ENCODE assay signal across 15 cellular contexts in genomic region chr10:49791100-49791499, GRCh38. TPM values are rescaled to one million over a fixed set of nuclear protein-coding genes. Genes with fewer than 3 reads are reported as not detected.
DNase-seq lines count a peak whose midpoint lies in the region; ATAC-seq and TF ChIP-seq lines count a peak whose summit lies in the region.
"Had no signal": no experiment of that assay in that cellular context is flagged by ENCODE, and none has a peak within 500 bp of the region (broad histone marks: within the 10 kb centered on the region; RNA-seq: fewer than 3 reads in every experiment).

No MANE protein-coding gene starts in this region.

- POLR2A ChIA-PET in WTC11 (lab: Charles Lee): no interaction called here

- H3K27ac Mint-ChIP-seq in WTC11: no peak overlapping the region; the same call in 1 of the 2 replicates
- H3K27ac Mint-ChIP-seq: CD8-positive, alpha-beta T cell had no signal

- no peaks in the 10 kb centered on the region for H3K79me2 ChIP-seq in parathyroid adenoma

- ATAC-seq in WTC11 (0 out of 2 replicates have a peak, but pooled peaks have one; percentile 24), GM19328 (IDR thresholded peaks at IDR 0.05; ENCODE audit: unreplicated experiment) (no peak)
- ATAC-seq: CD8-positive, alpha-beta T cell had no signal

- no peaks in the 10 kb centered on the region for H3K9me3 ChIP-seq in parathyroid adenoma (ENCODE audit: control insufficient read depth, low read length)
- H3K9me3 ChIP-seq: BLaER1 treated with 17β-estradiol and CSF1 and Interleukin-3, amounts not matched to agents 10 nM and 100 nM; HAP-1 had no signal

- no peaks in the 10 kb centered on the region for H3K9me3 Mint-ChIP-seq in WTC11
- H3K9me3 Mint-ChIP-seq: CD8-positive, alpha-beta T cell had no signal

- H3K36me3 Mint-ChIP-seq in WTC11: no peaks in the 10 kb centered on the region
- H3K36me3 Mint-ChIP-seq: CD8-positive, alpha-beta T cell had no signal

- CTCF ChIA-PET in WTC11 (lab: Charles Lee): interaction anchor here (1.0 kb wide), 1 partner anchor 128 kb away, joined by 3 read pairs; no protein-coding TSS in a partner anchor

- DNase-seq in NCI-H510A treated with DMSO at 0.1 percent for 48 hours (lab: John Stamatoyannopoulos, UW) (peak; percentile 2), NCI-H510A (lab: John Stamatoyannopoulos, UW) (no peak), OCI-M1 (lab: John Stamatoyannopoulos, UW) (peak; percentile 18), WTC11 (ENCODE audit: low spot score) (no peak), amniotic stem cell (lab: John Stamatoyannopoulos, UW) (no peak), NCI-H69 (lab: John Stamatoyannopoulos, UW) (no peak)
- DNase-seq: 8988T; Calu3; CD8-positive, alpha-beta T cell; IMR-90; KBM-7 had no signal

- H3K36me3 ChIP-seq in parathyroid adenoma (ENCODE audit: control insufficient read depth, insufficient read depth, low read length): no peaks in the 10 kb centered on the region
- H3K36me3 ChIP-seq: BLaER1 treated with 17β-estradiol and CSF1 and Interleukin-3, amounts not matched to agents 10 nM and 100 nM; HAP-1 had no signal

- H3K4me3 ChIP-seq in parathyroid adenoma (ENCODE audit: low read depth, low read length): no peak overlapping the region
- H3K4me3 ChIP-seq: BLaER1 treated with 17β-estradiol and CSF1 and Interleukin-3, amounts not matched to agents 10 nM and 100 nM; HAP-1 had no signal

- no peak overlapping the region for H3K27ac ChIP-seq in parathyroid adenoma
- H3K27ac ChIP-seq: BLaER1 treated with 17β-estradiol and CSF1 and Interleukin-3, amounts not matched to agents 10 nM and 100 nM had no signal

- no peaks in the 10 kb centered on the region for H3K27me3 ChIP-seq in parathyroid adenoma (ENCODE audit: control insufficient read depth, insufficient read depth, low read length)
- H3K27me3 ChIP-seq: BLaER1 treated with 17β-estradiol and CSF1 and Interleukin-3, amounts not matched to agents 10 nM and 100 nM had no signal

- peak overlapping the region; percentile 61 for H2AFZ ChIP-seq in parathyroid adenoma

- H3K4me3 Mint-ChIP-seq in WTC11: no peak overlapping the region
- H3K4me3 Mint-ChIP-seq: CD8-positive, alpha-beta T cell had no signal

- no peak overlapping the region for H3K4me2 ChIP-seq in parathyroid adenoma (ENCODE audit: low read length)
- H3K4me2 ChIP-seq: BLaER1 treated with 17β-estradiol and CSF1 and Interleukin-3, amounts not matched to agents 10 nM and 100 nM had no signal

- TF ChIP-seq CTCF in WTC11 (IDR thresholded peaks at IDR 0.05) (no peak), parathyroid adenoma (IDR thresholded peaks at IDR 0.05) (no peak)

- peaks cover 8% of the 10 kb centered on the region for H3K4me1 ChIP-seq in parathyroid adenoma
- H3K4me1 ChIP-seq: BLaER1 treated with 17β-estradiol and CSF1 and Interleukin-3, amounts not matched to agents 10 nM and 100 nM; HAP-1 had no signal

- H3K4me1 Mint-ChIP-seq in WTC11: peaks cover 2% of the 10 kb centered on the region; the same call in 1 of the 2 replicates

- H3K27me3 Mint-ChIP-seq in WTC11 (ENCODE audit: low read depth): no peaks in the 10 kb centered on the region

- H3K9ac ChIP-seq in parathyroid adenoma: no peak overlapping the region
- H3K9ac ChIP-seq: BLaER1 treated with 17β-estradiol and CSF1 and Interleukin-3, amounts not matched to agents 10 nM and 100 nM had no signal

TF ChIP-seq in WTC11, 78 proteins besides CTCF, POLR2A, EP300 and RAD21:
- TF ChIP-seq, protein P1, sequence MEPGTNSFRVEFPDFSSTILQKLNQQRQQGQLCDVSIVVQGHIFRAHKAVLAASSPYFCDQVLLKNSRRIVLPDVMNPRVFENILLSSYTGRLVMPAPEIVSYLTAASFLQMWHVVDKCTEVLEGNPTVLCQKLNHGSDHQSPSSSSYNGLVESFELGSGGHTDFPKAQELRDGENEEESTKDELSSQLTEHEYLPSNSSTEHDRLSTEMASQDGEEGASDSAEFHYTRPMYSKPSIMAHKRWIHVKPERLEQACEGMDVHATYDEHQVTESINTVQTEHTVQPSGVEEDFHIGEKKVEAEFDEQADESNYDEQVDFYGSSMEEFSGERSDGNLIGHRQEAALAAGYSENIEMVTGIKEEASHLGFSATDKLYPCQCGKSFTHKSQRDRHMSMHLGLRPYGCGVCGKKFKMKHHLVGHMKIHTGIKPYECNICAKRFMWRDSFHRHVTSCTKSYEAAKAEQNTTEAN (CRISPR knock-in tag; IDR thresholded peaks at IDR 0.05): no peak
TF ChIP-seq in WTC11: peak in this region for 0.

RNA-seq across cellular contexts. Expression of gene OGDHL, which starts 29.0 kb away (rescaled TPM):
- 35.1 to 42.0 TPM (median 36.5 TPM) in 3 replicates for total RNA-seq in WTC11 (2021)

Comparison
In these comparisons a context has a peak if more than half of its experiments do, and no peak if none do; other contexts are left out.
1. DNase-seq: peak in NCI-H510A treated with DMSO at 0.1 percent for 48 hours (single experiment) and OCI-M1 (single experiment); none in NCI-H510A (single experiment), WTC11 (single experiment), amniotic stem cell (single experiment) and NCI-H69 (single experiment).